In the genomic region with DNA sequence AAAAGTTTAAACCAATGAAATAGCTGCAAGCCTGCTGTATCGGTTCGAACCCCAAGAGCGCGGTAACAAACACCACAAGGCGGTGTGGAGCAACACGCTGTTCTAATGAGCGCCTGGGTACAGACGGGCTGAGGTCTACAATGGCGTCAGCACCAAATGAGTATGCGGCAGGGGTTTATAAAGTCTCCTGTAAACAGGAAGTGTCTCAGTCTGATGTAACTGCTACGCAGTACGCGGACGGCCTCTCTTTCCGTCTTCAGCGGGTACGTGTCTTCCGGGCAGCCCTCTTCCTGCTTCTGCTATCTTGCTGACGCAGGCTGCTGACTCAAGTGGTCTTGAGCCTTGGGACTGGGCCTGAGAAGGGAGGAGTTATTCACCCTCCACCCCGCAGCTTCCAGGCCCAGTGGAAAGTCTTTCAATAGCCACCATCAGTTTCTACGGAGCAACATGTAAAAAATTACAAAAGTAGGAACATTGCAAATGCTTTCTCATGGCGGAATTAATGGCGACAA, we compare ENCODE assay signal across 36 cellular contexts. TPM values are rescaled to one million over a fixed set of nuclear protein-coding genes. Genes with fewer than 3 reads are reported as not detected.
"Had no signal": no experiment of that assay in that cellular context is flagged by ENCODE, and none has a peak within 500 bp of the region (broad histone marks: within the 10 kb centered on the region; RNA-seq: fewer than 3 reads in every experiment).

No MANE protein-coding gene starts in this region.

- DNase-seq: activated CD4-positive, alpha-beta T cell treated with anti-CD3 and anti-CD28 coated beads for 36 hours; activated CD4-positive, alpha-beta T cell treated with anti-CD3 and anti-CD28 coated beads, Interleukin-2, amount 10 ng/mL, durations not matched to agents 7 days and 5 days; activated CD4-positive, alpha-beta T cell treated with anti-CD3 and anti-CD28 coated beads, Interleukin-2, amount 50 U/mL, for 48 hours; activated CD8-positive, alpha-beta T cell treated with anti-CD3 and anti-CD28 coated beads, Interleukin-2, amount 10 ng/mL, durations not matched to agents 7 days and 5 days; activated gamma-delta T cell treated with Interleukin-2 at 50 U/mL for 16 hours; activated naive CD4-positive, alpha-beta T cell treated with anti-CD3 and anti-CD28 coated beads for 36 hours; activated naive CD8-positive, alpha-beta T cell treated with anti-CD3 and anti-CD28 coated beads for 36 hours; activated T-cell treated with anti-CD3 and anti-CD28 coated beads for 4 hours; activated T-cell treated with anti-CD3 and anti-CD28 coated beads, Interleukin-2, amount 50 U/mL, for 4 hours; amygdala; body of pancreas; Kasumi-1; MG63; NCI-H1092; NCI-H1436 treated with DMSO at 0.1 percent for 48 hours; NCI-H187; NCI-H2029 treated with DMSO at 0.1 percent for 48 hours; NCI-H2107; NCI-H2171; NCI-H510A; NCI-H526; NCI-H748 treated with DMSO at 0.1 percent for 48 hours; NK-92 treated with Interleukin-12 subunit alpha and Interleukin-12 subunit beta, amount 100 ng/mL, for 24 hours; PC-9; Right ventricle myocardium superior; SJCRH30; T1000 had no signal

- H3K27me3 ChIP-seq: body of pancreas, MG63, SJCRH30 had no signal

- H3K27ac ChIP-seq: body of pancreas, breast epithelium, PC-9, SJCRH30, SK-N-MC had no signal

- H3K4me3 Mint-ChIP-seq: activated CD4-positive, alpha-beta T cell treated with anti-CD3 and anti-CD28 coated beads for 36 hours; activated CD4-positive, alpha-beta T cell treated with anti-CD3 and anti-CD28 coated beads, Interleukin-2, amount 10 ng/mL, durations not matched to agents 7 days and 5 days; activated CD8-positive, alpha-beta T cell treated with anti-CD3 and anti-CD28 coated beads, Interleukin-2, amount 10 ng/mL, durations not matched to agents 7 days and 5 days; activated naive CD4-positive, alpha-beta T cell treated with anti-CD3 and anti-CD28 coated beads for 36 hours; activated naive CD8-positive, alpha-beta T cell treated with anti-CD3 and anti-CD28 coated beads for 36 hours; activated T-cell treated with anti-CD3 and anti-CD28 coated beads, Interleukin-2, amount 50 U/mL, for 4 hours; activated T-helper 1 cell treated with anti-CD3 and anti-CD28 coated beads, Interleukin-12 subunit alpha, Interleukin-12 subunit beta, Interleukin-2, Interleukin-4 antibody, amounts not matched to agents 30 ng/mL and 10 ng/mL and 1 ng/mL, durations not matched to agents 14 hours and 24 hours and 36 hours had no signal

- H3K4me3 ChIP-seq: body of pancreas, breast epithelium, MG63, PC-9, SJCRH30, SK-N-MC had no signal

- H3K27me3 Mint-ChIP-seq: activated naive CD8-positive, alpha-beta T cell treated with anti-CD3 and anti-CD28 coated beads for 36 hours had no signal

- H3K9me3 Mint-ChIP-seq: activated CD4-positive, alpha-beta T cell treated with anti-CD3 and anti-CD28 coated beads, Interleukin-2, amount 10 ng/mL, durations not matched to agents 7 days and 5 days; activated naive CD4-positive, alpha-beta T cell treated with anti-CD3 and anti-CD28 coated beads for 36 hours; activated naive CD8-positive, alpha-beta T cell treated with anti-CD3 and anti-CD28 coated beads for 36 hours; activated T-helper 1 cell treated with anti-CD3 and anti-CD28 coated beads, Interleukin-12 subunit alpha, Interleukin-12 subunit beta, Interleukin-2, Interleukin-4 antibody, amounts not matched to agents 30 ng/mL and 10 ng/mL and 1 ng/mL, durations not matched to agents 14 hours and 24 hours and 36 hours had no signal

- H3K9me3 ChIP-seq: body of pancreas, breast epithelium, MG63, SJCRH30 had no signal

- H3K36me3 Mint-ChIP-seq: activated naive CD8-positive, alpha-beta T cell treated with anti-CD3 and anti-CD28 coated beads for 36 hours had no signal

- H2AFZ ChIP-seq: PC-9 had no signal

- H3K4me2 ChIP-seq: PC-9 had no signal

- FAIRE-seq: astrocyte, TTC549 had no signal

- H3K4me1 Mint-ChIP-seq: activated CD4-positive, alpha-beta T cell treated with anti-CD3 and anti-CD28 coated beads for 36 hours; activated CD4-positive, alpha-beta T cell treated with anti-CD3 and anti-CD28 coated beads, Interleukin-2, amount 10 ng/mL, durations not matched to agents 7 days and 5 days; activated naive CD8-positive, alpha-beta T cell treated with anti-CD3 and anti-CD28 coated beads for 36 hours had no signal

- H3K27ac Mint-ChIP-seq: activated CD4-positive, alpha-beta T cell treated with anti-CD3 and anti-CD28 coated beads for 36 hours; activated CD4-positive, alpha-beta T cell treated with anti-CD3 and anti-CD28 coated beads, Interleukin-2, amount 10 ng/mL, durations not matched to agents 7 days and 5 days; activated CD8-positive, alpha-beta T cell treated with anti-CD3 and anti-CD28 coated beads, Interleukin-2, amount 10 ng/mL, durations not matched to agents 7 days and 5 days; activated naive CD4-positive, alpha-beta T cell treated with anti-CD3 and anti-CD28 coated beads for 36 hours; activated naive CD8-positive, alpha-beta T cell treated with anti-CD3 and anti-CD28 coated beads for 36 hours; activated T-helper 1 cell treated with anti-CD3 and anti-CD28 coated beads, Interleukin-12 subunit alpha, Interleukin-12 subunit beta, Interleukin-2, Interleukin-4 antibody, amounts not matched to agents 30 ng/mL and 10 ng/mL and 1 ng/mL, durations not matched to agents 14 hours and 24 hours and 36 hours had no signal

- H3K36me3 ChIP-seq: breast epithelium, MG63, SJCRH30 had no signal

- H3K4me1 ChIP-seq: body of pancreas, SJCRH30 had no signal

RNA-seq across cellular contexts. Expression of a gene that starts 40.5 kb away (rescaled TPM):
- total RNA-seq: activated CD4-positive, alpha-beta T cell treated with anti-CD3 and anti-CD28 coated beads for 36 hours; activated CD4-positive, alpha-beta T cell treated with anti-CD3 and anti-CD28 coated beads, Interleukin-2, amount 10 ng/mL, durations not matched to agents 7 days and 5 days; activated CD8-positive, alpha-beta T cell treated with anti-CD3 and anti-CD28 coated beads, Interleukin-2, amount 10 ng/mL, durations not matched to agents 7 days and 5 days; activated naive CD4-positive, alpha-beta T cell treated with anti-CD3 and anti-CD28 coated beads for 36 hours; activated naive CD8-positive, alpha-beta T cell treated with anti-CD3 and anti-CD28 coated beads for 36 hours; activated T-cell treated with anti-CD3 and anti-CD28 coated beads, Interleukin-2, amount 50 U/mL, for 4 hours; activated T-helper 1 cell treated with anti-CD3 and anti-CD28 coated beads, Interleukin-12 subunit alpha, Interleukin-12 subunit beta, Interleukin-2, Interleukin-4 antibody, amounts not matched to agents 30 ng/mL and 10 ng/mL and 1 ng/mL, durations not matched to agents 14 hours and 24 hours and 36 hours; PC-9; T-helper 1 cell treated with Interleukin-12 subunit alpha and Interleukin-12 subunit beta and Interleukin-4 antibody, amounts not matched to agents 30 ng/mL and 1 ng/mL, for 36 hours had no signal

RNA-seq across cellular contexts. Expression of a gene that starts 53.8 kb away (rescaled TPM):
- total RNA-seq: activated CD4-positive, alpha-beta T cell treated with anti-CD3 and anti-CD28 coated beads for 36 hours; activated CD4-positive, alpha-beta T cell treated with anti-CD3 and anti-CD28 coated beads, Interleukin-2, amount 10 ng/mL, durations not matched to agents 7 days and 5 days; activated CD8-positive, alpha-beta T cell treated with anti-CD3 and anti-CD28 coated beads, Interleukin-2, amount 10 ng/mL, durations not matched to agents 7 days and 5 days; activated naive CD4-positive, alpha-beta T cell treated with anti-CD3 and anti-CD28 coated beads for 36 hours; activated naive CD8-positive, alpha-beta T cell treated with anti-CD3 and anti-CD28 coated beads for 36 hours; activated T-cell treated with anti-CD3 and anti-CD28 coated beads, Interleukin-2, amount 50 U/mL, for 4 hours; activated T-helper 1 cell treated with anti-CD3 and anti-CD28 coated beads, Interleukin-12 subunit alpha, Interleukin-12 subunit beta, Interleukin-2, Interleukin-4 antibody, amounts not matched to agents 30 ng/mL and 10 ng/mL and 1 ng/mL, durations not matched to agents 14 hours and 24 hours and 36 hours; cardiac septum; OCI-LY7; PC-9; Right ventricle myocardium superior; SJCRH30; T-helper 1 cell treated with Interleukin-12 subunit alpha and Interleukin-12 subunit beta and Interleukin-4 antibody, amounts not matched to agents 30 ng/mL and 1 ng/mL, for 36 hours; T-helper 2 cell treated with Interferon-gamma antibody and Interleukin-4, amounts not matched to agents 100 ng/mL and 5 ng/mL, for 36 hours had no signal
